ENCODE assay signal across 16 cellular contexts in genomic region chr4:142366821-142367220, GRCh38.
A peak's percentile ranks its signal among the peaks of the same experiment; 100 is the strongest.
DNase-seq lines count a peak whose midpoint lies in the region; ATAC-seq, FAIRE-seq and TF ChIP-seq lines count a peak whose summit lies in the region.
"Had no signal": no experiment of that assay in that cellular context is flagged by ENCODE, and none has a peak within 500 bp of the region (broad histone marks: within the 10 kb centered on the region; RNA-seq: fewer than 3 reads in every experiment).

No MANE protein-coding gene starts in this region.

- no peaks in the 10 kb centered on the region for H3K36me3 ChIP-seq in CD4-positive, alpha-beta memory T cell (ENCODE audit: insufficient read depth, low read length)
- H3K36me3 ChIP-seq in thyroid gland = no peaks in the 10 kb centered on the region

- POLR2A ChIA-PET in CD4-positive, alpha-beta memory T cell (lab: Charles Lee; ENCODE audit: partially characterized antibody) = interaction anchor here (0.9 to 11.0 kb wide), 8 partner anchors 8 to 50 kb away, joined by 3 to 122 read pairs (median 7); no protein-coding TSS in a partner anchor
- POLR2A ChIA-PET in WTC11 (lab: Charles Lee) = no interaction called here

- no peak for DNase-seq in CD4-positive, alpha-beta memory T cell
- DNase-seq in WTC11 (ENCODE audit: low spot score) (no peak), fibroblast of villous mesenchyme (ENCODE audit: low read depth) (peak; percentile 49), NOMO-1 (lab: John Stamatoyannopoulos, UW; ENCODE audit: unreplicated experiment in 2 of 2) (no peak), thyroid gland (no peak), RPMI8226 (no peak)
- DNase-seq: amniotic stem cell, C1 segment of cervical spinal cord, cortex of kidney, NCI-H1048, SIG-M5 had no signal

- no peak for TF ChIP-seq CTCF in WTC11 (IDR thresholded peaks at IDR 0.05)
- TF ChIP-seq CTCF in fibroblast of villous mesenchyme (IDR thresholded peaks at IDR 0.05; ENCODE audit: insufficient read depth, low read depth, low read length) = no peak
- no peak for TF ChIP-seq CTCF in thyroid gland (IDR thresholded peaks at IDR 0.05)

- H3K9me3 Mint-ChIP-seq in CD4-positive, alpha-beta memory T cell = peaks cover 0 to 4% (median 2%) of the 10 kb centered on the region in 8 donors
- H3K9me3 Mint-ChIP-seq in WTC11 = peaks cover 11% of the 10 kb centered on the region

- H3K9me3 ChIP-seq in CD4-positive, alpha-beta memory T cell (ENCODE audit: control insufficient read depth in 1 of 2, low read length in 2 of 2) = no peaks in the 10 kb centered on the region
- H3K9me3 ChIP-seq in thyroid gland = no peaks in the 10 kb centered on the region

- no peak overlapping the region for H3K4me3 ChIP-seq in CD4-positive, alpha-beta memory T cell (ENCODE audit: low read length in 2 of 2)
- H3K4me3 ChIP-seq in fibroblast of villous mesenchyme (ENCODE audit: low read depth, low read length) (no peak overlapping the region), thyroid gland (replicated peaks in 1 of 3) (no peak overlapping the region)

- peak overlapping the region; percentile 16 to 75 (median 66) for H3K4me3 Mint-ChIP-seq in CD4-positive, alpha-beta memory T cell
- H3K4me3 Mint-ChIP-seq in WTC11 = no peak overlapping the region
- H3K4me3 Mint-ChIP-seq: type B pancreatic cell had no signal

- H3K4me1 Mint-ChIP-seq in CD4-positive, alpha-beta memory T cell = peaks cover 71 to 86% (median 77%) of the 10 kb centered on the region in 4 donors
- H3K4me1 Mint-ChIP-seq in WTC11 = peaks cover 34% of the 10 kb centered on the region

- H3K27ac Mint-ChIP-seq in CD4-positive, alpha-beta memory T cell = peak overlapping the region; percentile 17 to 91 (median 80)
- no peak overlapping the region for H3K27ac Mint-ChIP-seq in WTC11
- H3K27ac Mint-ChIP-seq: type B pancreatic cell had no signal

- H3K27me3 ChIP-seq in CD4-positive, alpha-beta memory T cell (ENCODE audit: insufficient read depth, low read length) = no peaks in the 10 kb centered on the region
- H3K27me3 ChIP-seq in thyroid gland = no peaks in the 10 kb centered on the region

- peaks cover 40 to 41% of the 10 kb centered on the region in 2 donors for H3K36me3 Mint-ChIP-seq in CD4-positive, alpha-beta memory T cell
- H3K36me3 Mint-ChIP-seq in WTC11 = no peaks in the 10 kb centered on the region; the same call in 1 of the 2 replicates

- CTCF ChIA-PET in CD4-positive, alpha-beta memory T cell (lab: Charles Lee; ENCODE audit: partially characterized antibody) = interaction anchor here (1.1 to 3.6 kb wide), 9 partner anchors 9 to 238 kb away, joined by 3 to 21 read pairs (median 4); no protein-coding TSS in a partner anchor
- CTCF ChIA-PET in WTC11 (lab: Charles Lee) = interaction anchor here (1.5 kb wide), 1 partner anchor 16 kb away, joined by 4 read pairs; no protein-coding TSS in a partner anchor

- peak; percentile 68 for ATAC-seq in WTC11
- ATAC-seq in HG02840 (IDR thresholded peaks at IDR 0.05; ENCODE audit: low FRiP score, unreplicated experiment) = no peak
- ATAC-seq: esophagus mucosa, HepG2 had no signal

- FAIRE-seq in G401.6 (lab: Jason Lieb, UNC) = peak; percentile 98
- FAIRE-seq: HepG2 had no signal

- H3K4me1 ChIP-seq in CD4-positive, alpha-beta memory T cell (ENCODE audit: insufficient read depth, low read length) = peaks cover 89% of the 10 kb centered on the region
- no peaks in the 10 kb centered on the region for H3K4me1 ChIP-seq in thyroid gland

- peak overlapping the region; percentile 48 for H3K27ac ChIP-seq in CD4-positive, alpha-beta memory T cell (ENCODE audit: low read depth, low read length)
- H3K27ac ChIP-seq in thyroid gland = no peak overlapping the region

- intact Hi-C loops in CD4-positive, alpha-beta memory T cell (cut with micrococcal nuclease) = loop anchor here (1.0 kb wide), 1 partner anchor 10 kb away; no protein-coding TSS in a partner anchor
- intact Hi-C loops in thyroid gland (cut with DNase I) = no loop called here

- no peaks in the 10 kb centered on the region for H3K27me3 Mint-ChIP-seq in CD4-positive, alpha-beta memory T cell
- H3K27me3 Mint-ChIP-seq in WTC11 (ENCODE audit: low read depth) = no peaks in the 10 kb centered on the region
- H3K27me3 Mint-ChIP-seq: type B pancreatic cell had no signal

- no peak for TF ChIP-seq POLR2A in thyroid gland (IDR thresholded peaks at IDR 0.05)

TF ChIP-seq in WTC11, 78 proteins besides CTCF, POLR2A, EP300 and RAD21:
- TF ChIP-seq MYBL2 (CRISPR knock-in tag; IDR thresholded peaks at IDR 0.05) (no peak), ELF4 (CRISPR knock-in tag; IDR thresholded peaks at IDR 0.05; ENCODE audit: low read depth) (no peak), SMAD4 (CRISPR knock-in tag; IDR thresholded peaks at IDR 0.05) (no peak), NR1H2 (CRISPR knock-in tag; IDR thresholded peaks at IDR 0.05) (no peak), E2F4 (CRISPR knock-in tag; IDR thresholded peaks at IDR 0.05; ENCODE audit: borderline replicate concordance, low read depth) (no peak), IRF1 (CRISPR knock-in tag; IDR thresholded peaks at IDR 0.05) (no peak), NR3C1 (CRISPR knock-in tag; conservative IDR thresholded peaks at IDR 0.05; ENCODE audit: low read depth) (no peak), EMX1 (CRISPR knock-in tag; IDR thresholded peaks at IDR 0.05) (no peak)
